In the genomic region with DNA sequence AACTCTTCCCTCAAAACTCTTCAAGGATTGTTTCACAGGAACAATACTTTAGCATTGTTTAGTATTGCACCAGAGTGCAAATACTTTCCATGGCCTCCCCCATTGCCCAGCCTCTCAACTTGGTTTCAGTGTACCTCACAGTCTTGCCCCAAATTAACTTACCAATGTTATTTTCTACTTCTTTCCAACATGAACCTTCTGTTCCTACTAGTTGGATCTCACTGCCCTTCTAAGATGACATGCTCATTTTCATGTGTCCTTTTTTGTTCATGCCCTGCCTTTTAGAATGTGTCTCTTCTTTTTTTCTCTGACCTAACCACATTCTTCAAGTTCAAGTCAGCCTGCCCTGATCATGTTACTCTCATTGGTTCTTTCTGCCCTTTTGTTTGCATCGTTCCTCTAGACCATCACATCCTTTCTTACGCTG, we compare ENCODE assay signal across 1 cellular context.
TF ChIP-seq lines count a peak whose summit lies in the region.

No MANE protein-coding gene starts in this region.

TF ChIP-seq in GM12878, 131 proteins besides CTCF, POLR2A, EP300 and RAD21 (continued from another document):
- TF ChIP-seq, protein P1, sequence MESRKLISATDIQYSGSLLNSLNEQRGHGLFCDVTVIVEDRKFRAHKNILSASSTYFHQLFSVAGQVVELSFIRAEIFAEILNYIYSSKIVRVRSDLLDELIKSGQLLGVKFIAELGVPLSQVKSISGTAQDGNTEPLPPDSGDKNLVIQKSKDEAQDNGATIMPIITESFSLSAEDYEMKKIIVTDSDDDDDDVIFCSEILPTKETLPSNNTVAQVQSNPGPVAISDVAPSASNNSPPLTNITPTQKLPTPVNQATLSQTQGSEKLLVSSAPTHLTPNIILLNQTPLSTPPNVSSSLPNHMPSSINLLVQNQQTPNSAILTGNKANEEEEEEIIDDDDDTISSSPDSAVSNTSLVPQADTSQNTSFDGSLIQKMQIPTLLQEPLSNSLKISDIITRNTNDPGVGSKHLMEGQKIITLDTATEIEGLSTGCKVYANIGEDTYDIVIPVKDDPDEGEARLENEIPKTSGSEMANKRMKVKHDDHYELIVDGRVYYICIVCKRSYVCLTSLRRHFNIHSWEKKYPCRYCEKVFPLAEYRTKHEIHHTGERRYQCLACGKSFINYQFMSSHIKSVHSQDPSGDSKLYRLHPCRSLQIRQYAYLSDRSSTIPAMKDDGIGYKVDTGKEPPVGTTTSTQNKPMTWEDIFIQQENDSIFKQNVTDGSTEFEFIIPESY (IDR thresholded peaks at IDR 0.05), result no peak
- TF ChIP-seq TAF1 (IDR thresholded peaks at IDR 0.05; ENCODE audit: borderline replicate concordance, low read depth, low read length) (no peak), EED (IDR thresholded peaks at IDR 0.05; ENCODE audit: low read depth) (no peak), NR2F1 (conservative IDR thresholded peaks at IDR 0.05) (no peak), SPI1 (IDR thresholded peaks at IDR 0.05; ENCODE audit: borderline replicate concordance, insufficient read depth, low read depth, low read length) (no peak), MTA2 (IDR thresholded peaks at IDR 0.05; ENCODE audit: low read depth) (no peak), YY1 (IDR thresholded peaks at IDR 0.05; ENCODE audit: low read depth, low read length) (no peak), CHD1 (IDR thresholded peaks at IDR 0.05; ENCODE audit: low read depth, low read length) (no peak), SIN3A (IDR thresholded peaks at IDR 0.05; ENCODE audit: low read depth, low read length) (no peak), NRF1 (conservative IDR thresholded peaks at IDR 0.05; ENCODE audit: low read depth, low read length) (no peak), TCF12 (IDR thresholded peaks at IDR 0.05; ENCODE audit: low read depth, low read length) (no peak), BMI1 (IDR thresholded peaks at IDR 0.05; ENCODE audit: borderline replicate concordance) (no peak), NR2C1 (IDR thresholded peaks at IDR 0.05) (no peak), HDAC6 (IDR thresholded peaks at IDR 0.05; ENCODE audit: unreplicated experiment) (no peak), TCF7 (IDR thresholded peaks at IDR 0.05; ENCODE audit: borderline replicate concordance) (no peak)
- TF ChIP-seq, protein P2, sequence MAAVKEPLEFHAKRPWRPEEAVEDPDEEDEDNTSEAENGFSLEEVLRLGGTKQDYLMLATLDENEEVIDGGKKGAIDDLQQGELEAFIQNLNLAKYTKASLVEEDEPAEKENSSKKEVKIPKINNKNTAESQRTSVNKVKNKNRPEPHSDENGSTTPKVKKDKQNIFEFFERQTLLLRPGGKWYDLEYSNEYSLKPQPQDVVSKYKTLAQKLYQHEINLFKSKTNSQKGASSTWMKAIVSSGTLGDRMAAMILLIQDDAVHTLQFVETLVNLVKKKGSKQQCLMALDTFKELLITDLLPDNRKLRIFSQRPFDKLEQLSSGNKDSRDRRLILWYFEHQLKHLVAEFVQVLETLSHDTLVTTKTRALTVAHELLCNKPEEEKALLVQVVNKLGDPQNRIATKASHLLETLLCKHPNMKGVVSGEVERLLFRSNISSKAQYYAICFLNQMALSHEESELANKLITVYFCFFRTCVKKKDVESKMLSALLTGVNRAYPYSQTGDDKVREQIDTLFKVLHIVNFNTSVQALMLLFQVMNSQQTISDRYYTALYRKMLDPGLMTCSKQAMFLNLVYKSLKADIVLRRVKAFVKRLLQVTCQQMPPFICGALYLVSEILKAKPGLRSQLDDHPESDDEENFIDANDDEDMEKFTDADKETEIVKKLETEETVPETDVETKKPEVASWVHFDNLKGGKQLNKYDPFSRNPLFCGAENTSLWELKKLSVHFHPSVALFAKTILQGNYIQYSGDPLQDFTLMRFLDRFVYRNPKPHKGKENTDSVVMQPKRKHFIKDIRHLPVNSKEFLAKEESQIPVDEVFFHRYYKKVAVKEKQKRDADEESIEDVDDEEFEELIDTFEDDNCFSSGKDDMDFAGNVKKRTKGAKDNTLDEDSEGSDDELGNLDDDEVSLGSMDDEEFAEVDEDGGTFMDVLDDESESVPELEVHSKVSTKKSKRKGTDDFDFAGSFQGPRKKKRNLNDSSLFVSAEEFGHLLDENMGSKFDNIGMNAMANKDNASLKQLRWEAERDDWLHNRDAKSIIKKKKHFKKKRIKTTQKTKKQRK (IDR thresholded peaks at IDR 0.05; ENCODE audit: low read depth, low read length), result no peak
- TF ChIP-seq, protein P3, sequence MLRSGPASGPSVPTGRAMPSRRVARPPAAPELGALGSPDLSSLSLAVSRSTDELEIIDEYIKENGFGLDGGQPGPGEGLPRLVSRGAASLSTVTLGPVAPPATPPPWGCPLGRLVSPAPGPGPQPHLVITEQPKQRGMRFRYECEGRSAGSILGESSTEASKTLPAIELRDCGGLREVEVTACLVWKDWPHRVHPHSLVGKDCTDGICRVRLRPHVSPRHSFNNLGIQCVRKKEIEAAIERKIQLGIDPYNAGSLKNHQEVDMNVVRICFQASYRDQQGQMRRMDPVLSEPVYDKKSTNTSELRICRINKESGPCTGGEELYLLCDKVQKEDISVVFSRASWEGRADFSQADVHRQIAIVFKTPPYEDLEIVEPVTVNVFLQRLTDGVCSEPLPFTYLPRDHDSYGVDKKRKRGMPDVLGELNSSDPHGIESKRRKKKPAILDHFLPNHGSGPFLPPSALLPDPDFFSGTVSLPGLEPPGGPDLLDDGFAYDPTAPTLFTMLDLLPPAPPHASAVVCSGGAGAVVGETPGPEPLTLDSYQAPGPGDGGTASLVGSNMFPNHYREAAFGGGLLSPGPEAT (IDR thresholded peaks at IDR 0.05; ENCODE audit: low read depth), result no peak
